ENCODE assay signal across 1 cellular context in genomic region chr6:38271081-38271480, GRCh38.
TF ChIP-seq lines count a peak whose summit lies in the region.

No MANE protein-coding gene starts in this region.

TF ChIP-seq in GM23338, 12 proteins besides CTCF, POLR2A, EP300 and RAD21:
- TF ChIP-seq ZNF462 (CRISPR knock-in tag; IDR thresholded peaks at IDR 0.05) (no peak), POLR2AphosphoS5 (IDR thresholded peaks at IDR 0.05; ENCODE audit: low read depth) (no peak), CREB1 (CRISPR knock-in tag; IDR thresholded peaks at IDR 0.05; ENCODE audit: low read depth) (no peak), EZH2 (IDR thresholded peaks at IDR 0.05; ENCODE audit: low read depth, unreplicated experiment) (no peak)
